13 cellular contexts compared by ENCODE assay signal in the genomic region with DNA sequence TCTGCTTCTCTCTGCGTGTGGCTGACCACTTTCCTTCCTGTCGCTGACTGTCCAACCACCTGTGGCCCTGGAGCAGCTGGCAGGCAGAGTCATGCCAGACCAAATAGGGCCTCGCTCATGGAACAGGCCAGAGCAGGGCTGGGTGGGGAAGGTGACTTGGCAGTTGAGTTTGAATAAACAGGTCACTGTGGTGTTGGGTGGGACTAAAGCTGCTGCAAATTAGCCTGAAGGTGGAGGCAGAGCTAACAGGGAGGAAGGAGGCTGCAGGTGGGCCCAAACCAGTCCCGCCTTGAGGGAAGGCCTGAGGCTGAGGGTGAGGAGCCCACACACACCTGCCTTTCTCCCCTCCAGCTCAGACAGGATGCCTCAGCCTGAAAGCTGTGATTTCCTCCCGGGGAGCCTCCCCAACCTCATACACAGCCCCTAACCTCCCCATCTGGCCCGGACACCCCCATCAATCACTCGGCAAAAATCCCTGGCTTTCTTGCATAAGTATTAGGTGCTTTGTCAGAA.
DNase-seq lines count a peak whose midpoint lies in the region; ATAC-seq and TF ChIP-seq lines count a peak whose summit lies in the region.
"Had no signal": no experiment of that assay in that cellular context is flagged by ENCODE, and none has a peak within 500 bp of the region (broad histone marks: within the 10 kb centered on the region; RNA-seq: fewer than 3 reads in every experiment).

No MANE protein-coding gene starts in this region.

- peak overlapping the region; percentile 25 for H3K27ac ChIP-seq in PC-3 (ENCODE audit: low read length)
- H3K27ac ChIP-seq: HL-60, testis had no signal

- TF ChIP-seq CTCF in PC-3 (conservative IDR thresholded peaks at IDR 0.05; ENCODE audit: low read depth, low read length), result no peak

- H3K36me3 ChIP-seq in PC-3 (ENCODE audit: low read depth, low read length), result no peaks in the 10 kb centered on the region

- no peak overlapping the region for H3K9ac ChIP-seq in PC-3 (ENCODE audit: low read length)

- CTCF ChIA-PET in PC-3 (lab: Charles Lee), result no interaction called here

- H3K4me2 ChIP-seq in PC-3 (ENCODE audit: low read length), result no peak overlapping the region

- POLR2A ChIA-PET in PC-3 (lab: Charles Lee; ENCODE audit: unreplicated experiment), result no interaction called here

- H3K9me3 ChIP-seq in PC-3 (ENCODE audit: low read length), result no peaks in the 10 kb centered on the region
- H3K9me3 ChIP-seq: testis had no signal

- H3K79me2 ChIP-seq in PC-3 (ENCODE audit: low read length), result no peaks in the 10 kb centered on the region

- no peaks in the 10 kb centered on the region for H3F3A ChIP-seq in PC-3 (ENCODE audit: low read length, unreplicated experiment)

- ATAC-seq in PC-3 (peak; percentile 80), left ventricle myocardium superior (peak; percentile 84), HG02759 (IDR thresholded peaks at IDR 0.05; ENCODE audit: unreplicated experiment) (no peak), GM21723 (IDR thresholded peaks at IDR 0.05; ENCODE audit: unreplicated experiment) (no peak)
- ATAC-seq in stimulated activated naive CD8-positive, alpha-beta T cell treated with anti-CD3 and anti-CD28 coated beads, Interleukin-15, Interleukin-2, amounts not matched to agents 100 U/mL and 50 U/mL, for 24 hours, result peak; percentile 69

- no TSS peak for BruUV-seq in PC-3 (replicated peaks; lab: Mats Ljungman, UMichigan)

- no peak overlapping the region for H2AFZ ChIP-seq in PC-3 (ENCODE audit: low read length)

- no peaks in the 10 kb centered on the region for H3K36me3 Mint-ChIP-seq in activated T-cell treated with anti-CD3 and anti-CD28 coated beads, Interleukin-2, amount 50 U/mL, for 24 hours (ENCODE audit: low read depth)

- H3K4me1 Mint-ChIP-seq in activated T-cell treated with anti-CD3 and anti-CD28 coated beads, Interleukin-2, amount 50 U/mL, for 24 hours (ENCODE audit: low read depth), result peaks cover 18% of the 10 kb centered on the region

- peak overlapping the region; percentile 15 for H3K27ac Mint-ChIP-seq in activated T-cell treated with anti-CD3 and anti-CD28 coated beads, Interleukin-2, amount 50 U/mL, for 24 hours

- intact Hi-C loops in PC-3 (cut with micrococcal nuclease), result no loop called here
- intact Hi-C loops in left ventricle myocardium superior (cut with micrococcal nuclease), result no loop called here

- peaks cover 17% of the 10 kb centered on the region; the same call in 1 of the 2 replicates for H3K4me1 ChIP-seq in PC-3 (ENCODE audit: insufficient read depth, low read length)
- H3K4me1 ChIP-seq: testis had no signal

- no peaks in the 10 kb centered on the region for H3K9me2 ChIP-seq in PC-3 (replicated peaks; ENCODE audit: low read length)

- no peak overlapping the region for H3K4me3 ChIP-seq in PC-3 (ENCODE audit: low read length)
- H3K4me3 ChIP-seq: testis had no signal

- no peak for DNase-seq in activated T-cell treated with anti-CD3 and anti-CD28 coated beads, Interleukin-2, amount 50 U/mL, for 24 hours
- DNase-seq in activated T-cell treated with anti-CD3 and anti-CD28 coated beads for 4 hours, result no peak
- DNase-seq in PC-3, result peak; percentile 74
- peak; percentile 47 for DNase-seq in left ventricle myocardium superior
- DNase-seq in stimulated activated naive CD8-positive, alpha-beta T cell treated with anti-CD3 and anti-CD28 coated beads, Interleukin-15, Interleukin-2, amounts not matched to agents 100 U/mL and 50 U/mL, for 24 hours, result peak; percentile 13
- DNase-seq in midbrain (lab: John Stamatoyannopoulos, UW), result no peak
- DNase-seq: NCI-H1092; nucleus accumbens; stimulated activated CD4-positive, alpha-beta T cell treated with anti-CD3 and anti-CD28 coated beads, Interleukin-4, amount 100 ng/mL, for 4 hours; testis had no signal

- no peaks in the 10 kb centered on the region for H3K9me3 Mint-ChIP-seq in activated T-cell treated with anti-CD3 and anti-CD28 coated beads, Interleukin-2, amount 50 U/mL, for 24 hours

- no peaks in the 10 kb centered on the region for H4K20me1 ChIP-seq in PC-3 (ENCODE audit: low read length)

- no peak overlapping the region for H3K4me3 Mint-ChIP-seq in activated T-cell treated with anti-CD3 and anti-CD28 coated beads, Interleukin-2, amount 50 U/mL, for 24 hours

- H3K27me3 ChIP-seq in PC-3 (ENCODE audit: low read length), result 0 out of 2 replicates have a peak, but pooled peaks cover 6% of the 10 kb centered on the region
- H3K27me3 ChIP-seq: testis had no signal

- no peaks in the 10 kb centered on the region for H3K27me3 Mint-ChIP-seq in activated T-cell treated with anti-CD3 and anti-CD28 coated beads, Interleukin-2, amount 50 U/mL, for 24 hours

Comparison
In these comparisons a context has a peak if more than half of its experiments do, and no peak if none do; other contexts are left out.
1. DNase-seq: peak in PC-3 (single experiment), left ventricle myocardium superior (single experiment) and stimulated activated naive CD8-positive, alpha-beta T cell treated with anti-CD3 and anti-CD28 coated beads, Interleukin-15, Interleukin-2, amounts not matched to agents 100 U/mL and 50 U/mL, for 24 hours (single experiment); none in activated T-cell treated with anti-CD3 and anti-CD28 coated beads, Interleukin-2, amount 50 U/mL, for 24 hours (single experiment), activated T-cell treated with anti-CD3 and anti-CD28 coated beads for 4 hours (single experiment) and midbrain (single experiment).
2. ATAC-seq: peak in PC-3 (single experiment), left ventricle myocardium superior (single experiment) and stimulated activated naive CD8-positive, alpha-beta T cell treated with anti-CD3 and anti-CD28 coated beads, Interleukin-15, Interleukin-2, amounts not matched to agents 100 U/mL and 50 U/mL, for 24 hours (single experiment); none in HG02759 (single experiment) and GM21723 (single experiment).